ENCODE assay signal across 23 cellular contexts in genomic region chr2:28032816-28033215, GRCh38.
DNase-seq lines count a peak whose midpoint lies in the region; ATAC-seq lines count a peak whose summit lies in the region.
"Had no signal": no experiment of that assay in that cellular context is flagged by ENCODE, and none has a peak within 500 bp of the region (broad histone marks: within the 10 kb centered on the region; RNA-seq: fewer than 3 reads in every experiment).

No MANE protein-coding gene starts in this region.

- ATAC-seq in activated CD4-positive, CD25-positive, alpha-beta regulatory T cell treated with anti-CD3 and anti-CD28 coated beads, Interleukin-2, amount 50 U/mL, for 24 hours = peak; percentile 86 to 95
- ATAC-seq in activated naive CD4-positive, alpha-beta T cell treated with anti-CD3 and anti-CD28 coated beads, Interleukin-2, amount 50 U/mL, for 72 hours = peak; percentile 61 to 83
- ATAC-seq in stimulated activated effector memory CD8-positive, alpha-beta T cell treated with anti-CD3 and anti-CD28 coated beads, Interleukin-12 subunit alpha, Interleukin-12 subunit beta, amount 100 ng/mL, for 72 hours = peak; percentile 67
- ATAC-seq: A549, GM12878, GM23338, HCT116 had no signal

- no peaks in the 10 kb centered on the region for H3K9me3 Mint-ChIP-seq in activated T-cell treated with anti-CD3 and anti-CD28 coated beads, Interleukin-2, amount 50 U/mL, for 24 hours
- no peaks in the 10 kb centered on the region for H3K9me3 Mint-ChIP-seq in activated naive CD4-positive, alpha-beta T cell treated with anti-CD3 and anti-CD28 coated beads, Interleukin-2, amount 50 U/mL, for 72 hours
- H3K9me3 Mint-ChIP-seq in activated naive CD4-positive, alpha-beta T cell treated with anti-CD3 and anti-CD28 coated beads for 36 hours = no peaks in the 10 kb centered on the region
- no peaks in the 10 kb centered on the region for H3K9me3 Mint-ChIP-seq in stimulated activated effector memory CD8-positive, alpha-beta T cell treated with anti-CD3 and anti-CD28 coated beads, Interleukin-12 subunit alpha, Interleukin-12 subunit beta, amount 100 ng/mL, for 72 hours
- H3K9me3 Mint-ChIP-seq: CD4-positive, alpha-beta T cell; CD8-positive, alpha-beta memory T cell; GM23338; H9 had no signal

- CTCF ChIA-PET in activated naive CD4-positive, alpha-beta T cell treated with anti-CD3 and anti-CD28 coated beads for 36 hours (lab: Charles Lee) = no interaction called here

- H3K27me3 Mint-ChIP-seq in activated T-cell treated with anti-CD3 and anti-CD28 coated beads, Interleukin-2, amount 50 U/mL, for 24 hours = no peaks in the 10 kb centered on the region
- H3K27me3 Mint-ChIP-seq in activated naive CD4-positive, alpha-beta T cell treated with anti-CD3 and anti-CD28 coated beads for 36 hours (ENCODE audit: low read depth) = no peaks in the 10 kb centered on the region
- H3K27me3 Mint-ChIP-seq: CD4-positive, alpha-beta T cell; CD8-positive, alpha-beta memory T cell had no signal

- no peak overlapping the region for H3K4me3 Mint-ChIP-seq in activated T-cell treated with anti-CD3 and anti-CD28 coated beads, Interleukin-2, amount 50 U/mL, for 24 hours
- no peak overlapping the region for H3K4me3 Mint-ChIP-seq in activated naive CD4-positive, alpha-beta T cell treated with anti-CD3 and anti-CD28 coated beads for 36 hours
- H3K4me3 Mint-ChIP-seq in stimulated activated effector memory CD8-positive, alpha-beta T cell treated with anti-CD3 and anti-CD28 coated beads, Interleukin-12 subunit alpha, Interleukin-12 subunit beta, amount 100 ng/mL, for 72 hours = no peak overlapping the region
- H3K4me3 Mint-ChIP-seq: CD14-positive monocyte; CD4-positive, alpha-beta T cell; CD8-positive, alpha-beta memory T cell; GM23338; H9 had no signal

- peaks cover 26% of the 10 kb centered on the region for H3K36me3 Mint-ChIP-seq in activated T-cell treated with anti-CD3 and anti-CD28 coated beads, Interleukin-2, amount 50 U/mL, for 24 hours (ENCODE audit: low read depth)
- H3K36me3 Mint-ChIP-seq in activated naive CD4-positive, alpha-beta T cell treated with anti-CD3 and anti-CD28 coated beads, Interleukin-2, amount 50 U/mL, for 72 hours = no peaks in the 10 kb centered on the region
- H3K36me3 Mint-ChIP-seq in activated naive CD4-positive, alpha-beta T cell treated with anti-CD3 and anti-CD28 coated beads for 36 hours (ENCODE audit: low read depth) = no peaks in the 10 kb centered on the region
- peaks cover 8% of the 10 kb centered on the region for H3K36me3 Mint-ChIP-seq in stimulated activated effector memory CD8-positive, alpha-beta T cell treated with anti-CD3 and anti-CD28 coated beads, Interleukin-12 subunit alpha, Interleukin-12 subunit beta, amount 100 ng/mL, for 72 hours

- intact Hi-C loops in activated naive CD4-positive, alpha-beta T cell treated with anti-CD3 and anti-CD28 coated beads for 36 hours (cut with micrococcal nuclease) = loop anchor here (1.0 to 10.0 kb wide), 4 partner anchors 76 to 982 kb away; partner anchors contain the start of gene FOSL2

- no peak for DNase-seq in activated CD4-positive, CD25-positive, alpha-beta regulatory T cell (lab: John Stamatoyannopoulos, UW)
- DNase-seq in activated T-cell treated with anti-CD3 and anti-CD28 coated beads, Interleukin-2, amount 50 U/mL, for 24 hours = no peak
- no peak for DNase-seq in activated T-cell treated with anti-CD3 and anti-CD28 coated beads, Interleukin-2, amount 50 U/mL, for 48 hours
- no peak for DNase-seq in activated naive CD4-positive, alpha-beta T cell treated with anti-CD3 and anti-CD28 coated beads, Interleukin-2, amount 50 U/mL, for 72 hours (ENCODE audit: low spot score in 2 of 2)
- no peak for DNase-seq in activated naive CD4-positive, alpha-beta T cell treated with anti-CD3 and anti-CD28 coated beads for 36 hours
- DNase-seq in stimulated activated effector memory CD8-positive, alpha-beta T cell treated with anti-CD3 and anti-CD28 coated beads, Interleukin-12 subunit alpha, Interleukin-12 subunit beta, amount 100 ng/mL, for 72 hours (ENCODE audit: low spot score in 2 of 2) = no peak
- DNase-seq in NCI-H446 treated with DMSO at 0.1 percent for 48 hours (lab: John Stamatoyannopoulos, UW) = no peak
- DNase-seq: ACHN; AML-193; BE2C; CD4-positive, alpha-beta T cell; CD8-positive, alpha-beta memory T cell; DMS 273 treated with DMSO at 0.1 percent for 48 hours; DMS79; EL; GDM1; H9 had no signal

- H3K27ac Mint-ChIP-seq in activated T-cell treated with anti-CD3 and anti-CD28 coated beads, Interleukin-2, amount 50 U/mL, for 24 hours = peak overlapping the region; percentile 49
- H3K27ac Mint-ChIP-seq in activated naive CD4-positive, alpha-beta T cell treated with anti-CD3 and anti-CD28 coated beads, Interleukin-2, amount 50 U/mL, for 72 hours = no peak overlapping the region
- no peak overlapping the region for H3K27ac Mint-ChIP-seq in activated naive CD4-positive, alpha-beta T cell treated with anti-CD3 and anti-CD28 coated beads for 36 hours
- H3K27ac Mint-ChIP-seq in stimulated activated effector memory CD8-positive, alpha-beta T cell treated with anti-CD3 and anti-CD28 coated beads, Interleukin-12 subunit alpha, Interleukin-12 subunit beta, amount 100 ng/mL, for 72 hours = no peak overlapping the region
- H3K27ac Mint-ChIP-seq: CD14-positive monocyte; CD4-positive, alpha-beta T cell; GM23338; H9 had no signal

- H3K4me1 Mint-ChIP-seq in activated T-cell treated with anti-CD3 and anti-CD28 coated beads, Interleukin-2, amount 50 U/mL, for 24 hours (ENCODE audit: low read depth) = peaks cover 39% of the 10 kb centered on the region
- peaks cover 17% of the 10 kb centered on the region for H3K4me1 Mint-ChIP-seq in activated naive CD4-positive, alpha-beta T cell treated with anti-CD3 and anti-CD28 coated beads for 36 hours (ENCODE audit: low read depth)
- peaks cover 18% of the 10 kb centered on the region for H3K4me1 Mint-ChIP-seq in stimulated activated effector memory CD8-positive, alpha-beta T cell treated with anti-CD3 and anti-CD28 coated beads, Interleukin-12 subunit alpha, Interleukin-12 subunit beta, amount 100 ng/mL, for 72 hours
